ENCODE assay signal across 17 cellular contexts in genomic region chr20:58402305-58402704, GRCh38. TPM values are rescaled to one million over a fixed set of nuclear protein-coding genes. Genes with fewer than 3 reads are reported as not detected.
DNase-seq lines count a peak whose midpoint lies in the region; ATAC-seq and TF ChIP-seq lines count a peak whose summit lies in the region.
"Had no signal": no experiment of that assay in that cellular context is flagged by ENCODE, and none has a peak within 500 bp of the region (broad histone marks: within the 10 kb centered on the region; RNA-seq: fewer than 3 reads in every experiment).

No MANE protein-coding gene starts in this region.

- H3F3A ChIP-seq in Loucy (ENCODE audit: low read depth): no peaks in the 10 kb centered on the region

- H2AFZ ChIP-seq in Loucy (ENCODE audit: low read length): no peak overlapping the region

- peaks cover 91% of the 10 kb centered on the region for H4K20me1 ChIP-seq in Loucy (ENCODE audit: insufficient read depth, low read length, poor library complexity, severe bottlenecking)

- H3K27me3 ChIP-seq in Loucy (ENCODE audit: insufficient read depth, low read length, poor library complexity, severe bottlenecking) (no peaks in the 10 kb centered on the region), MG63 (no peaks in the 10 kb centered on the region)
- H3K27me3 ChIP-seq: heart right ventricle, transverse colon had no signal

- ATAC-seq in HG03139 (IDR thresholded peaks at IDR 0.05; ENCODE audit: unreplicated experiment): no peak
- no peak for ATAC-seq in GM21367 (IDR thresholded peaks at IDR 0.05; ENCODE audit: unreplicated experiment)
- ATAC-seq: heart right ventricle, HepG2, mucosa of descending colon, T-cell had no signal

- DNase-seq in stimulated activated CD4-positive, alpha-beta T cell treated with anti-CD3 and anti-CD28 coated beads, Interleukin-2, amount 100 ng/mL, for 4 hours (ENCODE audit: low read depth): peak; percentile 5
- DNase-seq in stimulated activated CD4-positive, alpha-beta T cell treated with anti-CD3 and anti-CD28 coated beads, Interleukin-4, amount 100 ng/mL, for 24 hours: no peak
- DNase-seq in epithelial cell of esophagus (ENCODE audit: low read depth): peak; percentile 65
- DNase-seq in MG63: no peak
- DNase-seq: activated CD4-positive, alpha-beta T cell treated with anti-CD3 and anti-CD28 coated beads, Interleukin-2, amount 50 U/mL, for 4 hours; COR-L47; heart right ventricle; left ventricle myocardium inferior; mucosa of descending colon; NCI-H1417 treated with DMSO at 0.1 percent for 48 hours; OCI-M1; T-cell; transverse colon had no signal

- TF ChIP-seq CTCF in Loucy (conservative IDR thresholded peaks at IDR 0.05; ENCODE audit: low read length) (no peak), epithelial cell of esophagus (IDR thresholded peaks at IDR 0.05; ENCODE audit: insufficient read depth, low read depth, low read length, missing control alignments) (no peak)

- H3K4me1 ChIP-seq in Loucy (ENCODE audit: insufficient read depth, low read length, poor library complexity, severe bottlenecking): peaks cover 29% of the 10 kb centered on the region

- H3K9ac ChIP-seq in Loucy (ENCODE audit: low read depth, low read length, poor library complexity, severe bottlenecking): no peak overlapping the region

- H3K9me3 ChIP-seq in Loucy (ENCODE audit: insufficient read depth, low read depth, low read length): no peaks in the 10 kb centered on the region
- H3K9me3 ChIP-seq in MG63: no peaks in the 10 kb centered on the region
- H3K9me3 ChIP-seq: heart right ventricle, left ventricle myocardium inferior, mucosa of descending colon, transverse colon had no signal

- H3K4me3 ChIP-seq in Loucy (ENCODE audit: low read length, poor library complexity, severe bottlenecking) (no peak overlapping the region), epithelial cell of esophagus (ENCODE audit: low read length) (no peak overlapping the region), MG63 (no peak overlapping the region)
- H3K4me3 ChIP-seq: heart right ventricle, left ventricle myocardium inferior, mucosa of descending colon, transverse colon had no signal

- H3K4me2 ChIP-seq in Loucy (ENCODE audit: low read depth, low read length, poor library complexity, severe bottlenecking): peak overlapping the region; percentile 25

- no peaks in the 10 kb centered on the region for H3K36me3 ChIP-seq in Loucy (ENCODE audit: insufficient read depth, low read length)
- peaks cover 26% of the 10 kb centered on the region for H3K36me3 ChIP-seq in MG63
- H3K36me3 ChIP-seq: heart right ventricle, left ventricle myocardium inferior, transverse colon had no signal

- H3K9me2 ChIP-seq in Loucy (replicated peaks; ENCODE audit: low read depth, low read length): no peaks in the 10 kb centered on the region

- peaks cover 100% of the 10 kb centered on the region for H3K79me2 ChIP-seq in Loucy (ENCODE audit: insufficient read depth, low read length)

RNA-seq across cellular contexts. Expression of gene VAPB, which starts 13.3 kb away (rescaled TPM):
- total RNA-seq in MG63 (2014; rRNA removed; shearing (Covaris generic); ENCODE audit: low replicate concordance): 31.1 and 34.5 TPM in 2 replicates

Comparison
In these comparisons a context has a peak if more than half of its experiments do, and no peak if none do; other contexts are left out.
1. DNase-seq: peak in stimulated activated CD4-positive, alpha-beta T cell treated with anti-CD3 and anti-CD28 coated beads, Interleukin-2, amount 100 ng/mL, for 4 hours (single experiment) and epithelial cell of esophagus (single experiment); none in stimulated activated CD4-positive, alpha-beta T cell treated with anti-CD3 and anti-CD28 coated beads, Interleukin-4, amount 100 ng/mL, for 24 hours (single experiment) and MG63 (single experiment).